10 cellular contexts compared by ENCODE assay signal in genomic region chr21:14235101-14235500, GRCh38. TPM values are rescaled to one million over a fixed set of nuclear protein-coding genes. Genes with fewer than 3 reads are reported as not detected.
"Had no signal": no experiment of that assay in that cellular context is flagged by ENCODE, and none has a peak within 500 bp of the region (broad histone marks: within the 10 kb centered on the region; RNA-seq: fewer than 3 reads in every experiment).

No MANE protein-coding gene starts in this region.

- H3K4me1 ChIP-seq: HAP-1 had no signal

- H3K9ac ChIP-seq: GM23248 had no signal

- H2AFZ ChIP-seq: GM23248 had no signal

- H3K4me1 Mint-ChIP-seq: H9 had no signal

- DNase-seq: GM23248, GOT3, H7, H9, HCEC 1CT, HFFc6 had no signal

- FAIRE-seq: H54 had no signal

- ATAC-seq: HCT116 had no signal

- H3K9me3 ChIP-seq: HAP-1 had no signal

- H3K27ac Mint-ChIP-seq: H9, HFFc6 had no signal

- H3K4me3 ChIP-seq: GM23248, HAP-1 had no signal

- H3K36me3 ChIP-seq: HAP-1 had no signal

- H3K4me3 Mint-ChIP-seq: H9, HFFc6 had no signal

- H3K27ac ChIP-seq: GM23248 had no signal

RNA-seq across cellular contexts. Expression of gene RBM11, which starts 19.1 kb away (rescaled TPM):
- total RNA-seq: GM23248, HFFc6 had no signal
- polyA plus RNA-seq: GM23248 had no signal

RNA-seq across cellular contexts. Expression of gene LIPI, which starts 24.3 kb away (rescaled TPM):
- total RNA-seq: GM23248, H4, H7, H9, HFFc6 had no signal
- polyA plus RNA-seq: GM23248 had no signal
